27 cellular contexts compared by ENCODE assay signal in genomic region chr11:79025622-79026021, GRCh38.
DNase-seq lines count a peak whose midpoint lies in the region; ATAC-seq and TF ChIP-seq lines count a peak whose summit lies in the region.
"Had no signal": no experiment of that assay in that cellular context is flagged by ENCODE, and none has a peak within 500 bp of the region (broad histone marks: within the 10 kb centered on the region; RNA-seq: fewer than 3 reads in every experiment).

No MANE protein-coding gene starts in this region.

- peaks cover 25% of the 10 kb centered on the region for H3K4me1 ChIP-seq in HUES6 (ENCODE audit: control insufficient read depth, insufficient read depth, low read length)
- peaks cover 16% of the 10 kb centered on the region for H3K4me1 ChIP-seq in ectodermal cell (ENCODE audit: control insufficient read depth, insufficient read depth, low read length)
- no peaks in the 10 kb centered on the region for H3K4me1 ChIP-seq in lower lobe of right lung
- H3K4me1 ChIP-seq: prostate gland had no signal

- no peak for TF ChIP-seq CTCF in mesothelial cell of epicardium (IDR thresholded peaks at IDR 0.05; ENCODE audit: unreplicated experiment)
- TF ChIP-seq CTCF in lower lobe of right lung (IDR thresholded peaks at IDR 0.05) = no peak

- H3K9ac ChIP-seq in HUES6 (ENCODE audit: low read length) = peak overlapping the region; percentile 18

- H3K9me3 ChIP-seq in HUES6 (ENCODE audit: control insufficient read depth, insufficient read depth, low read depth, low read length) (no peaks in the 10 kb centered on the region), ectodermal cell (ENCODE audit: control insufficient read depth, low read length) (no peaks in the 10 kb centered on the region), lower lobe of right lung (no peaks in the 10 kb centered on the region)
- H3K9me3 ChIP-seq: BE2C, prostate gland, tibial nerve had no signal

- H3K36me3 ChIP-seq in HUES6 (ENCODE audit: control insufficient read depth, insufficient read depth, low read length) = no peaks in the 10 kb centered on the region
- H3K36me3 ChIP-seq in ectodermal cell (ENCODE audit: control insufficient read depth, insufficient read depth, low read length) = no peaks in the 10 kb centered on the region
- H3K36me3 ChIP-seq in lower lobe of right lung = no peaks in the 10 kb centered on the region
- H3K36me3 ChIP-seq: BE2C, prostate gland, tibial nerve had no signal

- no peak overlapping the region for H3K27ac ChIP-seq in HUES6 (ENCODE audit: low read depth, low read length)
- H3K27ac ChIP-seq in ectodermal cell (ENCODE audit: insufficient read depth, low read depth, low read length, poor library complexity, severe bottlenecking) = peak overlapping the region; percentile 47
- H3K27ac ChIP-seq in lower lobe of right lung = no peak overlapping the region
- H3K27ac ChIP-seq: PC-9, prostate gland, tibial nerve had no signal

- peaks cover 55% of the 10 kb centered on the region for H3K4me1 Mint-ChIP-seq in mesothelial cell of epicardium
- H3K4me1 Mint-ChIP-seq: activated naive CD4-positive, alpha-beta T cell treated with anti-CD3 and anti-CD28 coated beads, Interleukin-2, amount 50 U/mL, for 24 hours had no signal

- DNase-seq in ELF-1 (ENCODE audit: low read depth, low spot score) (peak; percentile 85), mesothelial cell of epicardium (ENCODE audit: low spot score in 2 of 2, unreplicated experiment in 2 of 2) (no peak), sciatic nerve (ENCODE audit: low spot score) (no peak), HT-29 (ENCODE audit: low spot score) (no peak), lower lobe of right lung (no peak)
- DNase-seq: activated CD4-positive, alpha-beta T cell treated with anti-CD3 and anti-CD28 coated beads for 4 hours; amniotic stem cell; BE2C; CD8-positive, alpha-beta T cell; left ventricle myocardium superior; midbrain; naive B cell; NCI-H1694; NCI-H510A treated with DMSO at 0.1 percent for 48 hours; occipital lobe; PC-9; stimulated activated CD4-positive, alpha-beta T cell treated with anti-CD3 and anti-CD28 coated beads, Interleukin-4, amount 100 ng/mL, for 4 hours; T-helper 2 cell had no signal

- no peak for TF ChIP-seq POLR2A in GM18505 (IDR thresholded peaks at IDR 0.05; ENCODE audit: borderline replicate concordance, extremely low read depth, insufficient read depth, insufficient read length)

- H3K36me3 Mint-ChIP-seq in mesothelial cell of epicardium = peaks cover 8% of the 10 kb centered on the region
- H3K36me3 Mint-ChIP-seq: activated naive CD4-positive, alpha-beta T cell treated with anti-CD3 and anti-CD28 coated beads, Interleukin-2, amount 50 U/mL, for 24 hours; CD8-positive, alpha-beta T cell; naive B cell had no signal

- ATAC-seq in GM18505 (IDR thresholded peaks at IDR 0.05; ENCODE audit: unreplicated experiment) (no peak), sciatic nerve (no peak), lower lobe of right lung (no peak)
- ATAC-seq: activated T-helper 17 cell treated with anti-CD3 and anti-CD28 coated beads, Interleukin-2, amount 50 U/mL, for 72 hours; CD8-positive, alpha-beta T cell; GM12878; left ventricle myocardium superior; Right ventricle myocardium inferior had no signal

- H3K4me3 ChIP-seq in HUES6 (ENCODE audit: low read depth, low read length) = no peak overlapping the region
- H3K4me3 ChIP-seq in ectodermal cell (ENCODE audit: insufficient read depth, low read depth, low read length) = no peak overlapping the region
- H3K4me3 ChIP-seq in lower lobe of right lung = no peak overlapping the region
- H3K4me3 ChIP-seq: GM12878, PC-9, prostate gland, tibial nerve had no signal

- H3K9me3 Mint-ChIP-seq in mesothelial cell of epicardium = no peaks in the 10 kb centered on the region
- H3K9me3 Mint-ChIP-seq: activated naive CD4-positive, alpha-beta T cell treated with anti-CD3 and anti-CD28 coated beads, Interleukin-2, amount 50 U/mL, for 24 hours; activated T-helper 17 cell treated with anti-CD3 and anti-CD28 coated beads, Interleukin-2, amount 50 U/mL, for 72 hours; CD8-positive, alpha-beta T cell had no signal

- H3K4me3 Mint-ChIP-seq in mesothelial cell of epicardium = no peak overlapping the region
- H3K4me3 Mint-ChIP-seq: activated naive CD4-positive, alpha-beta T cell treated with anti-CD3 and anti-CD28 coated beads, Interleukin-2, amount 50 U/mL, for 24 hours; activated T-helper 17 cell treated with anti-CD3 and anti-CD28 coated beads, Interleukin-2, amount 50 U/mL, for 72 hours; CD8-positive, alpha-beta T cell; naive B cell had no signal

- H3K27ac Mint-ChIP-seq in mesothelial cell of epicardium = peak overlapping the region; percentile 52
- H3K27ac Mint-ChIP-seq: activated naive CD4-positive, alpha-beta T cell treated with anti-CD3 and anti-CD28 coated beads, Interleukin-2, amount 50 U/mL, for 24 hours; activated T-helper 17 cell treated with anti-CD3 and anti-CD28 coated beads, Interleukin-2, amount 50 U/mL, for 72 hours; CD8-positive, alpha-beta T cell; naive B cell had no signal

- intact Hi-C loops in sciatic nerve (cut with DNase I) = no loop called here
- intact Hi-C loops in lower lobe of right lung (cut with DNase I) = no loop called here

- WGBS in ectodermal cell, 2 experiments = 2 to 4% methylated on average over 5 of the region's 5 CpGs

- no peaks in the 10 kb centered on the region for H3K27me3 Mint-ChIP-seq in mesothelial cell of epicardium (ENCODE audit: low read depth)

- H3K27me3 ChIP-seq in HUES6 (ENCODE audit: control insufficient read depth, insufficient read depth, low read length) (peaks cover 20% of the 10 kb centered on the region), ectodermal cell (ENCODE audit: control insufficient read depth, insufficient read depth, low read length, poor library complexity, severe bottlenecking) (peaks cover 77% of the 10 kb centered on the region), lower lobe of right lung (ENCODE audit: low read depth) (peaks cover 10% of the 10 kb centered on the region)
- H3K27me3 ChIP-seq: BE2C had no signal
